In genomic region chr5:142888469-142889085, GRCh38 we compare ENCODE assay signal across 8 cellular contexts.
DNase-seq lines count a peak whose midpoint lies in the region; ATAC-seq and TF ChIP-seq lines count a peak whose summit lies in the region.

No MANE protein-coding gene starts in this region.

- no peaks in the 10 kb centered on the region for H3K27me3 Mint-ChIP-seq in osteocyte (ENCODE audit: unreplicated experiment)
- H3K27me3 Mint-ChIP-seq in stimulated activated naive CD8-positive, alpha-beta T cell treated with anti-CD3 and anti-CD28 coated beads, Interleukin-15, amount 100 ng/mL, for 72 hours: no peaks in the 10 kb centered on the region

- no peaks in the 10 kb centered on the region for H3K9me3 Mint-ChIP-seq in osteocyte (ENCODE audit: unreplicated experiment)
- H3K9me3 Mint-ChIP-seq in stimulated activated naive CD8-positive, alpha-beta T cell treated with anti-CD3 and anti-CD28 coated beads, Interleukin-15, amount 100 ng/mL, for 72 hours: no peaks in the 10 kb centered on the region

- no peak overlapping the region for H3K4me3 Mint-ChIP-seq in osteocyte (ENCODE audit: unreplicated experiment)
- no peak overlapping the region for H3K4me3 Mint-ChIP-seq in stimulated activated naive CD8-positive, alpha-beta T cell treated with anti-CD3 and anti-CD28 coated beads, Interleukin-15, amount 100 ng/mL, for 72 hours

- TF ChIP-seq CTCF in fibroblast of villous mesenchyme (IDR thresholded peaks at IDR 0.05; ENCODE audit: insufficient read depth, low read depth, low read length): peak; percentile 67
- peak; percentile 82 for TF ChIP-seq CTCF in osteocyte (IDR thresholded peaks at IDR 0.05)

- no peaks in the 10 kb centered on the region for H3K4me1 Mint-ChIP-seq in osteocyte (ENCODE audit: unreplicated experiment)
- H3K4me1 Mint-ChIP-seq in stimulated activated naive CD8-positive, alpha-beta T cell treated with anti-CD3 and anti-CD28 coated beads, Interleukin-15, amount 100 ng/mL, for 72 hours: no peaks in the 10 kb centered on the region

- ATAC-seq in GM19023 (IDR thresholded peaks at IDR 0.05; ENCODE audit: unreplicated experiment): no peak
- no peak for ATAC-seq in stimulated activated naive CD8-positive, alpha-beta T cell treated with anti-CD3 and anti-CD28 coated beads, Interleukin-15, amount 100 ng/mL, for 72 hours

- no peaks in the 10 kb centered on the region for H3K36me3 Mint-ChIP-seq in osteocyte (ENCODE audit: unreplicated experiment)

- H3K27ac Mint-ChIP-seq in osteocyte (ENCODE audit: unreplicated experiment): no peak overlapping the region
- no peak overlapping the region for H3K27ac Mint-ChIP-seq in stimulated activated naive CD8-positive, alpha-beta T cell treated with anti-CD3 and anti-CD28 coated beads, Interleukin-15, amount 100 ng/mL, for 72 hours

- DNase-seq in NOMO-1 treated with DMSO at 0.1 percent for 48 hours (lab: John Stamatoyannopoulos, UW; ENCODE audit: unreplicated experiment): peak; percentile 24
- no peak for DNase-seq in NOMO-1 treated with dmso at 0.1 percent for 144 hours (lab: John Stamatoyannopoulos, UW; ENCODE audit: unreplicated experiment)
- DNase-seq in M059J (ENCODE audit: low read depth): peak; percentile 63
- peak; percentile 78 for DNase-seq in SW480 (ENCODE audit: low spot score)
- DNase-seq in fibroblast of villous mesenchyme (ENCODE audit: low read depth): peak; percentile 61
- DNase-seq in osteocyte (ENCODE audit: extremely low spot score, unreplicated experiment): no peak
- DNase-seq in stimulated activated naive CD8-positive, alpha-beta T cell treated with anti-CD3 and anti-CD28 coated beads, Interleukin-15, amount 100 ng/mL, for 72 hours: no peak

- no peak overlapping the region for H3K4me3 ChIP-seq in fibroblast of villous mesenchyme (ENCODE audit: low read depth, low read length)

Comparison
In these comparisons a context has a peak if more than half of its experiments do, and no peak if none do; other contexts are left out.
1. DNase-seq: peak in NOMO-1 treated with DMSO at 0.1 percent for 48 hours (single experiment), M059J (single experiment), SW480 (single experiment) and fibroblast of villous mesenchyme (single experiment); none in NOMO-1 treated with dmso at 0.1 percent for 144 hours (single experiment), osteocyte (single experiment) and stimulated activated naive CD8-positive, alpha-beta T cell treated with anti-CD3 and anti-CD28 coated beads, Interleukin-15, amount 100 ng/mL, for 72 hours (0 of 2).